Comparison of ENCODE assay signal across 11 cellular contexts in genomic region chr12:111450676-111451075, GRCh38. TPM values are rescaled to one million over a fixed set of nuclear protein-coding genes. Genes with fewer than 3 reads are reported as not detected.
A peak's percentile ranks its signal among the peaks of the same experiment; 100 is the strongest.
DNase-seq lines count a peak whose midpoint lies in the region; ATAC-seq and TF ChIP-seq lines count a peak whose summit lies in the region.
"Had no signal": no experiment of that assay in that cellular context is flagged by ENCODE, and none has a peak within 500 bp of the region (broad histone marks: within the 10 kb centered on the region; RNA-seq: fewer than 3 reads in every experiment).

No MANE protein-coding gene starts in this region.

- CTCF ChIA-PET in activated B cell treated with CpG ODN at 0.5 μM for 24 hours (lab: Charles Lee): interaction anchor here (0.5 to 12.1 kb wide), 13 partner anchors 11 to 120 kb away, joined by 3 to 522 read pairs (median 8); partner anchors contain the start of gene SH2B3

- H3K27ac ChIP-seq in spleen: peak overlapping the region; percentile 4 to 95 (median 69)

- no peak for DNase-seq in T-helper 2 cell treated with Interferon-gamma antibody and Interleukin-4, amounts not matched to agents 5 μg/mL and 100 μg/mL, for 36 hours (ENCODE audit: low spot score)
- DNase-seq in T-helper 2 cell (no peak), activated B cell treated with CpG ODN at 0.5 μM for 24 hours (no peak), cardiac septum (ENCODE audit: low spot score) (peak; percentile 74), spleen (no peak), DMS79 treated with DMSO at 0.1 percent for 48 hours (lab: John Stamatoyannopoulos, UW) (no peak), KG1 (lab: John Stamatoyannopoulos, UW) (no peak)
- DNase-seq: 8988T, activated gamma-delta T cell treated with Interleukin-2 at 50 U/mL for 16 hours, PC-3 had no signal

- TF ChIP-seq POLR2A in spleen (IDR thresholded peaks at IDR 0.05): no peak

- peak overlapping the region; percentile 58 for H3K27ac Mint-ChIP-seq in T-helper 2 cell treated with Interferon-gamma antibody and Interleukin-4, amounts not matched to agents 5 μg/mL and 100 μg/mL, for 36 hours
- peak overlapping the region; percentile 6 for H3K27ac Mint-ChIP-seq in activated B cell treated with CpG ODN at 0.5 μM for 24 hours

- peaks cover 36 to 82% (median 68%) of the 10 kb centered on the region in 6 donors for H3K4me1 ChIP-seq in spleen

- no peak overlapping the region for H3K4me3 ChIP-seq in spleen

- intact Hi-C loops in activated B cell treated with CpG ODN at 0.5 μM for 24 hours (cut with micrococcal nuclease) (loop anchor here (1.0 to 2.0 kb wide), 5 partner anchors 16 to 119 kb away; no protein-coding TSS in a partner anchor), cardiac septum (cut with DNase I) (loop anchor here (2.0 kb wide), 1 partner anchor 54 kb away; no protein-coding TSS in a partner anchor), spleen (cut with DNase I; ENCODE audit: low total_unique reads) (no loop called here)

- TF ChIP-seq CTCF in activated B cell treated with CpG ODN at 0.5 μM for 24 hours (IDR thresholded peaks at IDR 0.05) (no peak), spleen (IDR thresholded peaks at IDR 0.05 in 8 of 11, conservative IDR thresholded peaks at IDR 0.05 in 3 of 11) (no peak)

- no peaks in the 10 kb centered on the region for H3K27me3 Mint-ChIP-seq in T-helper 2 cell treated with Interferon-gamma antibody and Interleukin-4, amounts not matched to agents 5 μg/mL and 100 μg/mL, for 36 hours (ENCODE audit: low read depth)
- no peaks in the 10 kb centered on the region for H3K27me3 Mint-ChIP-seq in activated B cell treated with CpG ODN at 0.5 μM for 24 hours

- POLR2A ChIA-PET in activated B cell treated with CpG ODN at 0.5 μM for 24 hours (lab: Charles Lee): interaction anchor here (0.7 to 4.0 kb wide), 3 partner anchors 38 to 53 kb away, joined by 4 to 45 read pairs (median 43); no protein-coding TSS in a partner anchor

- WGBS in spleen, 5 donors: 81 to 99% (median 87%) methylated on average over 4 of the region's 4 CpGs

- H3K36me3 ChIP-seq in spleen: peaks cover 8 to 100% (median 79%) of the 10 kb centered on the region in 6 donors

- peaks cover 67% of the 10 kb centered on the region for H3K36me3 Mint-ChIP-seq in T-helper 2 cell treated with Interferon-gamma antibody and Interleukin-4, amounts not matched to agents 5 μg/mL and 100 μg/mL, for 36 hours (ENCODE audit: low read depth)
- peaks cover 82% of the 10 kb centered on the region for H3K36me3 Mint-ChIP-seq in activated B cell treated with CpG ODN at 0.5 μM for 24 hours (ENCODE audit: low read depth)

- H3K9me3 Mint-ChIP-seq in T-helper 2 cell treated with Interferon-gamma antibody and Interleukin-4, amounts not matched to agents 5 μg/mL and 100 μg/mL, for 36 hours: no peaks in the 10 kb centered on the region
- H3K9me3 Mint-ChIP-seq in activated B cell treated with CpG ODN at 0.5 μM for 24 hours: no peaks in the 10 kb centered on the region

- peaks cover 48% of the 10 kb centered on the region for H3K4me1 Mint-ChIP-seq in T-helper 2 cell treated with Interferon-gamma antibody and Interleukin-4, amounts not matched to agents 5 μg/mL and 100 μg/mL, for 36 hours (ENCODE audit: low read depth)
- H3K4me1 Mint-ChIP-seq in activated B cell treated with CpG ODN at 0.5 μM for 24 hours: peaks cover 39% of the 10 kb centered on the region

- no peaks in the 10 kb centered on the region for H3K9me3 ChIP-seq in spleen

- peak overlapping the region; percentile 21 for H3K4me3 Mint-ChIP-seq in T-helper 2 cell treated with Interferon-gamma antibody and Interleukin-4, amounts not matched to agents 5 μg/mL and 100 μg/mL, for 36 hours
- H3K4me3 Mint-ChIP-seq in activated B cell treated with CpG ODN at 0.5 μM for 24 hours: no peak overlapping the region

- no peaks in the 10 kb centered on the region for H3K27me3 ChIP-seq in spleen (replicated peaks in 1 of 7)

- ATAC-seq in activated B cell treated with CpG ODN at 0.5 μM for 24 hours (ENCODE audit: low read depth): no peak
- no peak for ATAC-seq in HG03135 (IDR thresholded peaks at IDR 0.05; ENCODE audit: unreplicated experiment)
- ATAC-seq: PC-3 had no signal

RNA-seq across cellular contexts. Expression of gene SH2B3, which starts 45.0 kb away (rescaled TPM):
- total RNA-seq in activated B cell treated with CpG ODN at 0.5 μM for 24 hours (46.7 and 50.7 TPM in 2 replicates), cardiac septum (33.7 TPM), spleen (100 to 1,000 TPM in 1 of 7 donors, 10 to 100 TPM in 6; 72.6 to 105 (median 88.3) TPM)
- polyA plus RNA-seq in spleen: 10 to 100 TPM; 11.5 to 25.5 (median 12.0) TPM
